Comparison of ENCODE assay signal across 1 cellular context in genomic region chr1:6450943-6451373, GRCh38.
A peak's percentile ranks its signal among the peaks of the same experiment; 100 is the strongest.
TF ChIP-seq lines count a peak whose summit lies in the region.

No MANE protein-coding gene starts in this region.

TF ChIP-seq in HepG2, 621 proteins besides CTCF, POLR2A, EP300 and RAD21 (continued from another document and continues in another):
- no peak for TF ChIP-seq KLF15 (CRISPR knock-in tag; IDR thresholded peaks at IDR 0.05; ENCODE audit: borderline replicate concordance)
- TF ChIP-seq, protein P1, sequence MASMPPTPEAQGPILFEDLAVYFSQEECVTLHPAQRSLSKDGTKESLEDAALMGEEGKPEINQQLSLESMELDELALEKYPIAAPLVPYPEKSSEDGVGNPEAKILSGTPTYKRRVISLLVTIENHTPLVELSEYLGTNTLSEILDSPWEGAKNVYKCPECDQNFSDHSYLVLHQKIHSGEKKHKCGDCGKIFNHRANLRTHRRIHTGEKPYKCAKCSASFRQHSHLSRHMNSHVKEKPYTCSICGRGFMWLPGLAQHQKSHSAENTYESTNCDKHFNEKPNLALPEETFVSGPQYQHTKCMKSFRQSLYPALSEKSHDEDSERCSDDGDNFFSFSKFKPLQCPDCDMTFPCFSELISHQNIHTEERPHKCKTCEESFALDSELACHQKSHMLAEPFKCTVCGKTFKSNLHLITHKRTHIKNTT (CRISPR knock-in tag; IDR thresholded peaks at IDR 0.05) = no peak
- no peak for TF ChIP-seq ZNF207 (IDR thresholded peaks at IDR 0.05; ENCODE audit: borderline replicate concordance)
- no peak for TF ChIP-seq EED (CRISPR knock-in tag; IDR thresholded peaks at IDR 0.05)
- TF ChIP-seq RXRA (CRISPR knock-in tag; IDR thresholded peaks at IDR 0.05) = peak; percentile 90
- TF ChIP-seq ZNF205 (CRISPR knock-in tag; IDR thresholded peaks at IDR 0.05) = peak; percentile 38; the same call in 1 of the 2 replicates
- TF ChIP-seq POLR2G (IDR thresholded peaks at IDR 0.05; ENCODE audit: low read depth, low read length) = peak; percentile 61; the same call in 1 of the 2 replicates
- TF ChIP-seq ZBTB34 (CRISPR knock-in tag; IDR thresholded peaks at IDR 0.05) = peak; percentile 75; the same call in 1 of the 2 replicates
- TF ChIP-seq MBNL3 (CRISPR knock-in tag; conservative IDR thresholded peaks at IDR 0.05) = no peak
- TF ChIP-seq YY1 (IDR thresholded peaks at IDR 0.05; ENCODE audit: insufficient read depth, insufficient replicate concordance, low read depth, low read length) = peak; percentile 34
- TF ChIP-seq ZSCAN30 (CRISPR knock-in tag; IDR thresholded peaks at IDR 0.05) = no peak
- TF ChIP-seq AKAP8 (CRISPR knock-in tag; IDR thresholded peaks at IDR 0.05) = peak; percentile 85
- no peak for TF ChIP-seq SMARCC2 (IDR thresholded peaks at IDR 0.05)
- no peak for TF ChIP-seq ZNF501 (CRISPR knock-in tag; IDR thresholded peaks at IDR 0.05)
- peak; percentile 66; the same call in 1 of the 2 replicates for TF ChIP-seq ZBTB10 (CRISPR knock-in tag; IDR thresholded peaks at IDR 0.05; ENCODE audit: borderline replicate concordance)
- no peak for TF ChIP-seq NONO (IDR thresholded peaks at IDR 0.05)
- peak; percentile 83 for TF ChIP-seq NONO (CRISPR knock-in tag; conservative IDR thresholded peaks at IDR 0.05)
- no peak for TF ChIP-seq ZNF737 (CRISPR knock-in tag; IDR thresholded peaks at IDR 0.05; ENCODE audit: borderline replicate concordance)
- TF ChIP-seq TAF1 (CRISPR knock-in tag; IDR thresholded peaks at IDR 0.05) = no peak
- no peak for TF ChIP-seq SMC3 (IDR thresholded peaks at IDR 0.05; ENCODE audit: low read length)
- TF ChIP-seq HNF4G (IDR thresholded peaks at IDR 0.05; ENCODE audit: borderline replicate concordance, low read depth, low read length) = peak; percentile 97
- peak; percentile 98 for TF ChIP-seq HNF4G (CRISPR knock-in tag; IDR thresholded peaks at IDR 0.05; ENCODE audit: borderline replicate concordance, low read depth)
- TF ChIP-seq CENPT (CRISPR knock-in tag; IDR thresholded peaks at IDR 0.05; ENCODE audit: low read depth) = no peak
- TF ChIP-seq SOX13 (IDR thresholded peaks at IDR 0.05) = no peak
- TF ChIP-seq SOX13 (CRISPR knock-in tag; conservative IDR thresholded peaks at IDR 0.05 in 1 of 2, IDR thresholded peaks at IDR 0.05 in 1 of 2) = peak in 1 of 2 experiments; percentile 70; a peak in 2 of 4 replicates
- TF ChIP-seq EEA1 (CRISPR knock-in tag; IDR thresholded peaks at IDR 0.05; ENCODE audit: borderline replicate concordance) = no peak
- 0 out of 2 replicates have a peak, but pooled peaks have one; percentile 31 for TF ChIP-seq MAZ (IDR thresholded peaks at IDR 0.05; ENCODE audit: borderline replicate concordance, low read depth, low read length)
- TF ChIP-seq MAZ (CRISPR knock-in tag; IDR thresholded peaks at IDR 0.05; ENCODE audit: low read depth) = peak; percentile 51; the same call in 1 of the 2 replicates
- TF ChIP-seq ZBTB7A (CRISPR knock-in tag; IDR thresholded peaks at IDR 0.05) = peak; percentile 48; the same call in 1 of the 2 replicates
- peak; percentile 60 for TF ChIP-seq ZNF574 (CRISPR knock-in tag; IDR thresholded peaks at IDR 0.05)
- TF ChIP-seq, protein P2, sequence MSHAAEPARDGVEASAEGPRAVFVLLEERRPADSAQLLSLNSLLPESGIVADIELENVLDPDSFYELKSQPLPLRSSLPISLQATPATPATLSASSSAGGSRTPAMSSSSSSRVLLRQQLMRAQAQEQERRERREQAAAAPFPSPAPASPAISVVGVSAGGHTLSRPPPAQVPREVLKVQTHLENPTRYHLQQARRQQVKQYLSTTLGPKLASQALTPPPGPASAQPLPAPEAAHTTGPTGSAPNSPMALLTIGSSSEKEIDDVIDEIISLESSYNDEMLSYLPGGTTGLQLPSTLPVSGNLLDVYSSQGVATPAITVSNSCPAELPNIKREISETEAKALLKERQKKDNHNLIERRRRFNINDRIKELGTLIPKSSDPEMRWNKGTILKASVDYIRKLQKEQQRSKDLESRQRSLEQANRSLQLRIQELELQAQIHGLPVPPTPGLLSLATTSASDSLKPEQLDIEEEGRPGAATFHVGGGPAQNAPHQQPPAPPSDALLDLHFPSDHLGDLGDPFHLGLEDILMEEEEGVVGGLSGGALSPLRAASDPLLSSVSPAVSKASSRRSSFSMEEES (CRISPR knock-in tag; IDR thresholded peaks at IDR 0.05) = no peak
- peak; percentile 85 for TF ChIP-seq HOXA3 (CRISPR knock-in tag; IDR thresholded peaks at IDR 0.05)
- no peak for TF ChIP-seq ZNF124 (CRISPR knock-in tag; IDR thresholded peaks at IDR 0.05)
- peak; percentile 93 for TF ChIP-seq SPEN (CRISPR knock-in tag; IDR thresholded peaks at IDR 0.05; ENCODE audit: low read depth)
- peak; percentile 84 for TF ChIP-seq HDAC1 (CRISPR knock-in tag; IDR thresholded peaks at IDR 0.05)
- TF ChIP-seq, protein P3, sequence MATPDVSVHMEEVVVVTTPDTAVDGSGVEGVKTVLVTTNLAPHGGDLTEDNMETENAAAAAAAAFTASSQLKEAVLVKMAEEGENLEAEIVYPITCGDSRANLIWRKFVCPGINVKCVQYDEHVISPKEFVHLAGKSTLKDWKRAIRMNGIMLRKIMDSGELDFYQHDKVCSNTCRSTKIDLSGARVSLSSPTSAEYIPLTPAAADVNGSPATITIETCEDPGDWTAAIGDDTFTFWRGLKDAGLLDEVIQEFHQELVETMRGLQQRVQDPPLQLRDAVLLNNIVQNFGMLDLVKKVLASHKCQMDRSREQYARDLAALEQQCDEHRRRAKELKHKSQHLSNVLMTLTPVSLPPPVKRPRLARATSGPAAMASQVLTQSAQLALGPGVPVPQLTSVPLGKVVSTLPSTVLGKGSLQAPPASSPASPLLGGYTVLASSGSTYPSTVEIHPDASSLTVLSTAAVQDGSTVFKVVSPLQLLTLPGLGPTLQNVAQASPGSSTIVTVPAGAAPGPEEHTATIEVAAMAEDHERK (CRISPR knock-in tag; IDR thresholded peaks at IDR 0.05; ENCODE audit: low read depth) = no peak
- 0 out of 2 replicates have a peak, but pooled peaks have one; percentile 40 for TF ChIP-seq ZHX2 (IDR thresholded peaks at IDR 0.05; ENCODE audit: low read depth)
- TF ChIP-seq ZHX2 (CRISPR knock-in tag; IDR thresholded peaks at IDR 0.05; ENCODE audit: borderline replicate concordance) = no peak
- TF ChIP-seq ZNF263 (CRISPR knock-in tag; IDR thresholded peaks at IDR 0.05) = peak; percentile 35; the same call in 1 of the 2 replicates
- peak; percentile 89 for TF ChIP-seq SAP130 (CRISPR knock-in tag; IDR thresholded peaks at IDR 0.05; ENCODE audit: low read depth)
- TF ChIP-seq SNAPC5 (CRISPR knock-in tag; IDR thresholded peaks at IDR 0.05; ENCODE audit: borderline replicate concordance) = no peak
- TF ChIP-seq, protein P4, sequence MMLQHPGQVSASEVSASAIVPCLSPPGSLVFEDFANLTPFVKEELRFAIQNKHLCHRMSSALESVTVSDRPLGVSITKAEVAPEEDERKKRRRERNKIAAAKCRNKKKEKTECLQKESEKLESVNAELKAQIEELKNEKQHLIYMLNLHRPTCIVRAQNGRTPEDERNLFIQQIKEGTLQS (CRISPR knock-in tag; IDR thresholded peaks at IDR 0.05) = no peak
- no peak for TF ChIP-seq ZNF703 (CRISPR knock-in tag; IDR thresholded peaks at IDR 0.05; ENCODE audit: borderline replicate concordance)
- TF ChIP-seq IRF2 (CRISPR knock-in tag; IDR thresholded peaks at IDR 0.05) = 0 out of 2 replicates have a peak, but pooled peaks have one; percentile 33
- peak; percentile 78 for TF ChIP-seq NR2F6 (IDR thresholded peaks at IDR 0.05)
- peak; percentile 88 for TF ChIP-seq NR2F6 (CRISPR knock-in tag; IDR thresholded peaks at IDR 0.05)
- TF ChIP-seq ZNF143 (CRISPR knock-in tag; IDR thresholded peaks at IDR 0.05) = peak; percentile 36; the same call in 1 of the 2 replicates
